ENCODE assay signal across 1 cellular context in genomic region chr4:113809313-113809712, GRCh38.
TF ChIP-seq lines count a peak whose summit lies in the region.

No MANE protein-coding gene starts in this region.

TF ChIP-seq in GM23338, 12 proteins besides CTCF, POLR2A, EP300 and RAD21 (continued from another document):
- no peak for TF ChIP-seq ZNF462 (CRISPR knock-in tag; IDR thresholded peaks at IDR 0.05)
- no peak for TF ChIP-seq EZH2 (IDR thresholded peaks at IDR 0.05; ENCODE audit: low read depth, unreplicated experiment)
- TF ChIP-seq NANOG (IDR thresholded peaks at IDR 0.05; ENCODE audit: borderline replicate concordance) = no peak
- TF ChIP-seq REST (IDR thresholded peaks at IDR 0.05; ENCODE audit: unreplicated experiment) = no peak
